1 cellular context compared by ENCODE assay signal in the genomic region with DNA sequence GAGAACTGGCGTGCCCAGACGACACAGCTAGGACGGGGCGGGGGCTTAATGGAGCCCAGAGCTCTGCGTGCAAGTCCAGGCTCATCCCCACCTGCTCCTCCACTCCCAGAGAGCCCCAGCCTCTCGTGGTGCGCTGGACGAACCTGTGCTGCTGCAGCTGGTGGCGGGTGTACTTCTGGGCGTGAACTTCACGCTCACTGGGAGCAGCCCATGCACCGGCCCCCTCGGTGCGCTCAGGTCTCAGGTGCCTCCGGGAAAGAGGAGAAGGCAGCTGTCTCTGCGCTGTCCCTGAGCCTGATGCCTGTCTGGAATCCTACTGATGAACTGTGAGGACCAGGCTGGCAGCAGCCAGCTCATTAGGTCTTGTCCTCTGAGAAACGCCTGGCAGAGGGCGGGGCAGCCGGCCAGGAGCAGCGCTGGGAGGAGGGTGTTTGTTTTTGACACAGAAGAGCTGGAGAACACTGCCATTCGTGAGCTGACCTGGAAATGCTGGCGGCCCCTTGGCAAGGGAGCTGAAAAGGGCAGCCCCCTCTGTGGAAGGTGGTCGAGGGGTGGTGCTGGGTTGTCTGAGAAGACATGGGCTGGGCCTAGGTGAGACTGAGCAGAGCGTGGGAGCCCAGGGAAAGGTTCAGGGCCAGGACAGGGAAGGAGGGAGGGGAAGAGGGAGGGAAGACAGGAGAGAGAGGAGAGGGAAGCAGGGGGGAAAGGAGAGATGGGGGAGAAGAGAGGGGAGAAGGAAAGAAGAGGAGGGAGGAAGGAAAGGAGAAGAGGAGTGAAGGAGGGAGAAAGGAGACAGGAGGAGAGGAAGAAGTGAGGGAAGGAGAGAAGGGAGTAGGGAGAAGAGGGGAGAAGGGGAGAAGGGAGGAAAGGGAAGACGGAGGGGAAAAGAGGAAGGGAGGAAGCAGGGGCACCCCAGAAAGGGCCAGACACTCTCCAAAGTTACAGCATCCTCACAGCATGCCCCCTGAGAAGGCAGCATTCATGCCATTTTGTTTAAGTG.
TF ChIP-seq lines count a peak whose summit lies in the region.

No MANE protein-coding gene starts in this region.

TF ChIP-seq in HepG2, 621 proteins besides CTCF, POLR2A, EP300 and RAD21 (continued from another document and continues in another):
- TF ChIP-seq, protein P1, sequence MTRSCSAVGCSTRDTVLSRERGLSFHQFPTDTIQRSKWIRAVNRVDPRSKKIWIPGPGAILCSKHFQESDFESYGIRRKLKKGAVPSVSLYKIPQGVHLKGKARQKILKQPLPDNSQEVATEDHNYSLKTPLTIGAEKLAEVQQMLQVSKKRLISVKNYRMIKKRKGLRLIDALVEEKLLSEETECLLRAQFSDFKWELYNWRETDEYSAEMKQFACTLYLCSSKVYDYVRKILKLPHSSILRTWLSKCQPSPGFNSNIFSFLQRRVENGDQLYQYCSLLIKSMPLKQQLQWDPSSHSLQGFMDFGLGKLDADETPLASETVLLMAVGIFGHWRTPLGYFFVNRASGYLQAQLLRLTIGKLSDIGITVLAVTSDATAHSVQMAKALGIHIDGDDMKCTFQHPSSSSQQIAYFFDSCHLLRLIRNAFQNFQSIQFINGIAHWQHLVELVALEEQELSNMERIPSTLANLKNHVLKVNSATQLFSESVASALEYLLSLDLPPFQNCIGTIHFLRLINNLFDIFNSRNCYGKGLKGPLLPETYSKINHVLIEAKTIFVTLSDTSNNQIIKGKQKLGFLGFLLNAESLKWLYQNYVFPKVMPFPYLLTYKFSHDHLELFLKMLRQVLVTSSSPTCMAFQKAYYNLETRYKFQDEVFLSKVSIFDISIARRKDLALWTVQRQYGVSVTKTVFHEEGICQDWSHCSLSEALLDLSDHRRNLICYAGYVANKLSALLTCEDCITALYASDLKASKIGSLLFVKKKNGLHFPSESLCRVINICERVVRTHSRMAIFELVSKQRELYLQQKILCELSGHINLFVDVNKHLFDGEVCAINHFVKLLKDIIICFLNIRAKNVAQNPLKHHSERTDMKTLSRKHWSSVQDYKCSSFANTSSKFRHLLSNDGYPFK (CRISPR knock-in tag; IDR thresholded peaks at IDR 0.05; ENCODE audit: borderline replicate concordance) = no peak
- no peak for TF ChIP-seq KDM6A (CRISPR knock-in tag; IDR thresholded peaks at IDR 0.05; ENCODE audit: low read depth)
- no peak for TF ChIP-seq ZNF441 (CRISPR knock-in tag; IDR thresholded peaks at IDR 0.05; ENCODE audit: borderline replicate concordance)
- TF ChIP-seq SOX5 (CRISPR knock-in tag; IDR thresholded peaks at IDR 0.05; ENCODE audit: borderline replicate concordance) = no peak; the same call in 1 of the 2 replicates
- 0 out of 2 replicates have a peak, but pooled peaks have one; percentile 43 for TF ChIP-seq KDM2A (CRISPR knock-in tag; IDR thresholded peaks at IDR 0.05; ENCODE audit: borderline replicate concordance, low read depth)
- no peak for TF ChIP-seq SOX6 (IDR thresholded peaks at IDR 0.05)
- TF ChIP-seq SOX6 (CRISPR knock-in tag; IDR thresholded peaks at IDR 0.05) = 0 out of 2 replicates have a peak, but pooled peaks have one; percentile 55
- TF ChIP-seq, protein P2, sequence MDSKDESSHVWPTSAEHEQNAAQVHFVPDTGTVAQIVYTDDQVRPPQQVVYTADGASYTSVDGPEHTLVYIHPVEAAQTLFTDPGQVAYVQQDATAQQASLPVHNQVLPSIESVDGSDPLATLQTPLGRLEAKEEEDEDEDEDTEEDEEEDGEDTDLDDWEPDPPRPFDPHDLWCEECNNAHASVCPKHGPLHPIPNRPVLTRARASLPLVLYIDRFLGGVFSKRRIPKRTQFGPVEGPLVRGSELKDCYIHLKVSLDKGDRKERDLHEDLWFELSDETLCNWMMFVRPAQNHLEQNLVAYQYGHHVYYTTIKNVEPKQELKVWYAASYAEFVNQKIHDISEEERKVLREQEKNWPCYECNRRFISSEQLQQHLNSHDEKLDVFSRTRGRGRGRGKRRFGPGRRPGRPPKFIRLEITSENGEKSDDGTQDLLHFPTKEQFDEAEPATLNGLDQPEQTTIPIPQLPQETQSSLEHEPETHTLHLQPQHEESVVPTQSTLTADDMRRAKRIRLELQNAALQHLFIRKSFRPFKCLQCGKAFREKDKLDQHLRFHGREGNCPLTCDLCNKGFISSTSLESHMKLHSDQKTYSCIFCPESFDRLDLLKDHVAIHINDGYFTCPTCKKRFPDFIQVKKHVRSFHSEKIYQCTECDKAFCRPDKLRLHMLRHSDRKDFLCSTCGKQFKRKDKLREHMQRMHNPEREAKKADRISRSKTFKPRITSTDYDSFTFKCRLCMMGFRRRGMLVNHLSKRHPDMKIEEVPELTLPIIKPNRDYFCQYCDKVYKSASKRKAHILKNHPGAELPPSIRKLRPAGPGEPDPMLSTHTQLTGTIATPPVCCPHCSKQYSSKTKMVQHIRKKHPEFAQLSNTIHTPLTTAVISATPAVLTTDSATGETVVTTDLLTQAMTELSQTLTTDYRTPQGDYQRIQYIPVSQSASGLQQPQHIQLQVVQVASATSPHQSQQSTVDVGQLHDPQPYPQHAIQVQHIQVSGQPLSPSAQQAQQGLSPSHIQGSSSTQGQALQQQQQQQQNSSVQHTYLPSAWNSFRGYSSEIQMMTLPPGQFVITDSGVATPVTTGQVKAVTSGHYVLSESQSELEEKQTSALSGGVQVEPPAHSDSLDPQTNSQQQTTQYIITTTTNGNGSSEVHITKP (CRISPR knock-in tag; IDR thresholded peaks at IDR 0.05; ENCODE audit: low read depth) = no peak
- peak; percentile 69 for TF ChIP-seq HDAC1 (CRISPR knock-in tag; IDR thresholded peaks at IDR 0.05)
- TF ChIP-seq, protein P3, sequence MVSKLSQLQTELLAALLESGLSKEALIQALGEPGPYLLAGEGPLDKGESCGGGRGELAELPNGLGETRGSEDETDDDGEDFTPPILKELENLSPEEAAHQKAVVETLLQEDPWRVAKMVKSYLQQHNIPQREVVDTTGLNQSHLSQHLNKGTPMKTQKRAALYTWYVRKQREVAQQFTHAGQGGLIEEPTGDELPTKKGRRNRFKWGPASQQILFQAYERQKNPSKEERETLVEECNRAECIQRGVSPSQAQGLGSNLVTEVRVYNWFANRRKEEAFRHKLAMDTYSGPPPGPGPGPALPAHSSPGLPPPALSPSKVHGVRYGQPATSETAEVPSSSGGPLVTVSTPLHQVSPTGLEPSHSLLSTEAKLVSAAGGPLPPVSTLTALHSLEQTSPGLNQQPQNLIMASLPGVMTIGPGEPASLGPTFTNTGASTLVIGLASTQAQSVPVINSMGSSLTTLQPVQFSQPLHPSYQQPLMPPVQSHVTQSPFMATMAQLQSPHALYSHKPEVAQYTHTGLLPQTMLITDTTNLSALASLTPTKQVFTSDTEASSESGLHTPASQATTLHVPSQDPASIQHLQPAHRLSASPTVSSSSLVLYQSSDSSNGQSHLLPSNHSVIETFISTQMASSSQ (IDR thresholded peaks at IDR 0.05; ENCODE audit: low read depth) = no peak
- TF ChIP-seq, protein P3 (CRISPR knock-in tag; IDR thresholded peaks at IDR 0.05; ENCODE audit: borderline replicate concordance) = peak; percentile 31; the same call in 1 of the 2 replicates
- TF ChIP-seq KLF9 (CRISPR knock-in tag; IDR thresholded peaks at IDR 0.05; ENCODE audit: low read depth) = no peak
- TF ChIP-seq, protein P4, sequence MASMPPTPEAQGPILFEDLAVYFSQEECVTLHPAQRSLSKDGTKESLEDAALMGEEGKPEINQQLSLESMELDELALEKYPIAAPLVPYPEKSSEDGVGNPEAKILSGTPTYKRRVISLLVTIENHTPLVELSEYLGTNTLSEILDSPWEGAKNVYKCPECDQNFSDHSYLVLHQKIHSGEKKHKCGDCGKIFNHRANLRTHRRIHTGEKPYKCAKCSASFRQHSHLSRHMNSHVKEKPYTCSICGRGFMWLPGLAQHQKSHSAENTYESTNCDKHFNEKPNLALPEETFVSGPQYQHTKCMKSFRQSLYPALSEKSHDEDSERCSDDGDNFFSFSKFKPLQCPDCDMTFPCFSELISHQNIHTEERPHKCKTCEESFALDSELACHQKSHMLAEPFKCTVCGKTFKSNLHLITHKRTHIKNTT (CRISPR knock-in tag; IDR thresholded peaks at IDR 0.05) = no peak
- 0 out of 2 replicates have a peak, but pooled peaks have one; percentile 77 for TF ChIP-seq ZNF468 (CRISPR knock-in tag; IDR thresholded peaks at IDR 0.05)
- peak; percentile 84 for TF ChIP-seq PCBP2 (optimal IDR thresholded peaks at IDR 0.05; ENCODE audit: low read depth, low read length, poor library complexity, severe bottlenecking)
- 0 out of 2 replicates have a peak, but pooled peaks have one; percentile 36 for TF ChIP-seq SRY (CRISPR knock-in tag; IDR thresholded peaks at IDR 0.05)
- TF ChIP-seq, protein P5, sequence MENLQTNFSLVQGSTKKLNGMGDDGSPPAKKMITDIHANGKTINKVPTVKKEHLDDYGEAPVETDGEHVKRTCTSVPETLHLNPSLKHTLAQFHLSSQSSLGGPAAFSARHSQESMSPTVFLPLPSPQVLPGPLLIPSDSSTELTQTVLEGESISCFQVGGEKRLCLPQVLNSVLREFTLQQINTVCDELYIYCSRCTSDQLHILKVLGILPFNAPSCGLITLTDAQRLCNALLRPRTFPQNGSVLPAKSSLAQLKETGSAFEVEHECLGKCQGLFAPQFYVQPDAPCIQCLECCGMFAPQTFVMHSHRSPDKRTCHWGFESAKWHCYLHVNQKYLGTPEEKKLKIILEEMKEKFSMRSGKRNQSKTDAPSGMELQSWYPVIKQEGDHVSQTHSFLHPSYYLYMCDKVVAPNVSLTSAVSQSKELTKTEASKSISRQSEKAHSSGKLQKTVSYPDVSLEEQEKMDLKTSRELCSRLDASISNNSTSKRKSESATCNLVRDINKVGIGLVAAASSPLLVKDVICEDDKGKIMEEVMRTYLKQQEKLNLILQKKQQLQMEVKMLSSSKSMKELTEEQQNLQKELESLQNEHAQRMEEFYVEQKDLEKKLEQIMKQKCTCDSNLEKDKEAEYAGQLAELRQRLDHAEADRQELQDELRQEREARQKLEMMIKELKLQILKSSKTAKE (CRISPR knock-in tag; IDR thresholded peaks at IDR 0.05; ENCODE audit: borderline replicate concordance) = 0 out of 2 replicates have a peak, but pooled peaks have one; percentile 7
- TF ChIP-seq, protein P6, sequence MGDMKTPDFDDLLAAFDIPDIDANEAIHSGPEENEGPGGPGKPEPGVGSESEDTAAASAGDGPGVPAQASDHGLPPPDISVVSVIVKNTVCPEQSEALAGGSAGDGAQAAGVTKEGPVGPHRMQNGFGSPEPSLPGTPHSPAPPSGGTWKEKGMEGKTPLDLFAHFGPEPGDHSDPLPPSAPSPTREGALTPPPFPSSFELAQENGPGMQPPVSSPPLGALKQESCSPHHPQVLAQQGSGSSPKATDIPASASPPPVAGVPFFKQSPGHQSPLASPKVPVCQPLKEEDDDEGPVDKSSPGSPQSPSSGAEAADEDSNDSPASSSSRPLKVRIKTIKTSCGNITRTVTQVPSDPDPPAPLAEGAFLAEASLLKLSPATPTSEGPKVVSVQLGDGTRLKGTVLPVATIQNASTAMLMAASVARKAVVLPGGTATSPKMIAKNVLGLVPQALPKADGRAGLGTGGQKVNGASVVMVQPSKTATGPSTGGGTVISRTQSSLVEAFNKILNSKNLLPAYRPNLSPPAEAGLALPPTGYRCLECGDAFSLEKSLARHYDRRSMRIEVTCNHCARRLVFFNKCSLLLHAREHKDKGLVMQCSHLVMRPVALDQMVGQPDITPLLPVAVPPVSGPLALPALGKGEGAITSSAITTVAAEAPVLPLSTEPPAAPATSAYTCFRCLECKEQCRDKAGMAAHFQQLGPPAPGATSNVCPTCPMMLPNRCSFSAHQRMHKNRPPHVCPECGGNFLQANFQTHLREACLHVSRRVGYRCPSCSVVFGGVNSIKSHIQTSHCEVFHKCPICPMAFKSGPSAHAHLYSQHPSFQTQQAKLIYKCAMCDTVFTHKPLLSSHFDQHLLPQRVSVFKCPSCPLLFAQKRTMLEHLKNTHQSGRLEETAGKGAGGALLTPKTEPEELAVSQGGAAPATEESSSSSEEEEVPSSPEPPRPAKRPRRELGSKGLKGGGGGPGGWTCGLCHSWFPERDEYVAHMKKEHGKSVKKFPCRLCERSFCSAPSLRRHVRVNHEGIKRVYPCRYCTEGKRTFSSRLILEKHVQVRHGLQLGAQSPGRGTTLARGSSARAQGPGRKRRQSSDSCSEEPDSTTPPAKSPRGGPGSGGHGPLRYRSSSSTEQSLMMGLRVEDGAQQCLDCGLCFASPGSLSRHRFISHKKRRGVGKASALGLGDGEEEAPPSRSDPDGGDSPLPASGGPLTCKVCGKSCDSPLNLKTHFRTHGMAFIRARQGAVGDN (CRISPR knock-in tag; IDR thresholded peaks at IDR 0.05) = peak; percentile 92
- peak; percentile 55; the same call in 1 of the 2 replicates for TF ChIP-seq SALL1 (CRISPR knock-in tag; IDR thresholded peaks at IDR 0.05)
- TF ChIP-seq, protein P7, sequence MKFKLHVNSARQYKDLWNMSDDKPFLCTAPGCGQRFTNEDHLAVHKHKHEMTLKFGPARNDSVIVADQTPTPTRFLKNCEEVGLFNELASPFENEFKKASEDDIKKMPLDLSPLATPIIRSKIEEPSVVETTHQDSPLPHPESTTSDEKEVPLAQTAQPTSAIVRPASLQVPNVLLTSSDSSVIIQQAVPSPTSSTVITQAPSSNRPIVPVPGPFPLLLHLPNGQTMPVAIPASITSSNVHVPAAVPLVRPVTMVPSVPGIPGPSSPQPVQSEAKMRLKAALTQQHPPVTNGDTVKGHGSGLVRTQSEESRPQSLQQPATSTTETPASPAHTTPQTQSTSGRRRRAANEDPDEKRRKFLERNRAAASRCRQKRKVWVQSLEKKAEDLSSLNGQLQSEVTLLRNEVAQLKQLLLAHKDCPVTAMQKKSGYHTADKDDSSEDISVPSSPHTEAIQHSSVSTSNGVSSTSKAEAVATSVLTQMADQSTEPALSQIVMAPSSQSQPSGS (CRISPR knock-in tag; IDR thresholded peaks at IDR 0.05) = no peak
- peak; percentile 35; the same call in 1 of the 2 replicates for TF ChIP-seq MEIS1 (CRISPR knock-in tag; IDR thresholded peaks at IDR 0.05; ENCODE audit: borderline replicate concordance)
- TF ChIP-seq, protein P8, sequence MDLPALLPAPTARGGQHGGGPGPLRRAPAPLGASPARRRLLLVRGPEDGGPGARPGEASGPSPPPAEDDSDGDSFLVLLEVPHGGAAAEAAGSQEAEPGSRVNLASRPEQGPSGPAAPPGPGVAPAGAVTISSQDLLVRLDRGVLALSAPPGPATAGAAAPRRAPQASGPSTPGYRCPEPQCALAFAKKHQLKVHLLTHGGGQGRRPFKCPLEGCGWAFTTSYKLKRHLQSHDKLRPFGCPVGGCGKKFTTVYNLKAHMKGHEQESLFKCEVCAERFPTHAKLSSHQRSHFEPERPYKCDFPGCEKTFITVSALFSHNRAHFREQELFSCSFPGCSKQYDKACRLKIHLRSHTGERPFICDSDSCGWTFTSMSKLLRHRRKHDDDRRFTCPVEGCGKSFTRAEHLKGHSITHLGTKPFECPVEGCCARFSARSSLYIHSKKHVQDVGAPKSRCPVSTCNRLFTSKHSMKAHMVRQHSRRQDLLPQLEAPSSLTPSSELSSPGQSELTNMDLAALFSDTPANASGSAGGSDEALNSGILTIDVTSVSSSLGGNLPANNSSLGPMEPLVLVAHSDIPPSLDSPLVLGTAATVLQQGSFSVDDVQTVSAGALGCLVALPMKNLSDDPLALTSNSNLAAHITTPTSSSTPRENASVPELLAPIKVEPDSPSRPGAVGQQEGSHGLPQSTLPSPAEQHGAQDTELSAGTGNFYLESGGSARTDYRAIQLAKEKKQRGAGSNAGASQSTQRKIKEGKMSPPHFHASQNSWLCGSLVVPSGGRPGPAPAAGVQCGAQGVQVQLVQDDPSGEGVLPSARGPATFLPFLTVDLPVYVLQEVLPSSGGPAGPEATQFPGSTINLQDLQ (CRISPR knock-in tag; IDR thresholded peaks at IDR 0.05) = no peak
